20 cellular contexts compared by ENCODE assay signal in genomic region chrX:85309717-85310116, GRCh38.
DNase-seq lines count a peak whose midpoint lies in the region; ATAC-seq and TF ChIP-seq lines count a peak whose summit lies in the region.
"Had no signal": no experiment of that assay in that cellular context is flagged by ENCODE, and none has a peak within 500 bp of the region (broad histone marks: within the 10 kb centered on the region; RNA-seq: fewer than 3 reads in every experiment).

No MANE protein-coding gene starts in this region.

- POLR2A ChIA-PET in HEK293T (lab: Yijun Ruan, JAX), result no interaction called here

- H4K8ac ChIP-seq in mesendoderm (ENCODE audit: low read depth, low read length), result no peak overlapping the region

- no peak overlapping the region for H4K5ac ChIP-seq in mesendoderm (ENCODE audit: low read length)

- no peaks in the 10 kb centered on the region for H3K27me3 ChIP-seq in mesendoderm (ENCODE audit: insufficient read depth, low read length, poor library complexity)
- H3K27me3 ChIP-seq: adrenal gland, cardiac muscle cell had no signal

- H3K36me3 ChIP-seq in mesendoderm (ENCODE audit: control insufficient read depth, insufficient read depth, low read length), result no peaks in the 10 kb centered on the region
- H3K36me3 ChIP-seq: adrenal gland, cardiac muscle cell had no signal

- TF ChIP-seq CTCF in GM12873 (IDR thresholded peaks at IDR 0.05; ENCODE audit: insufficient read depth, low read depth, low read length, missing control alignments) (peak; percentile 25), coronary artery (IDR thresholded peaks at IDR 0.05) (no peak)

- H3K4me1 ChIP-seq in mesendoderm (ENCODE audit: control insufficient read depth, low read depth, low read length), result no peaks in the 10 kb centered on the region
- H3K4me1 ChIP-seq: adrenal gland had no signal

- CTCF ChIA-PET in HEK293T (lab: Yijun Ruan, JAX), result interaction anchor here (0.6 kb wide), 1 partner anchor 93 kb away, joined by 3 read pairs; no protein-coding TSS in a partner anchor

- peak; percentile 20 for DNase-seq in HEK293T (ENCODE audit: extremely low spot score)
- DNase-seq in RKO (ENCODE audit: low spot score), result peak; percentile 42
- DNase-seq in mesendoderm, result peak; percentile 28
- DNase-seq in coronary artery (ENCODE audit: low spot score), result no peak
- no peak for DNase-seq in activated CD4-positive, CD25-positive, alpha-beta regulatory T cell treated with anti-CD3 and anti-CD28 coated beads, Interleukin-2, amount 50 U/mL, for 72 hours
- DNase-seq in NOMO-1 treated with dmso at 0.1 percent for 144 hours (lab: John Stamatoyannopoulos, UW; ENCODE audit: unreplicated experiment), result no peak
- DNase-seq: activated CD4-positive, alpha-beta T cell treated with anti-CD3 and anti-CD28 coated beads for 36 hours; adrenal gland; effector CD8-positive, alpha-beta T cell; IMR-90; islet precursor cell; mesenchymal stem cell; NCI-H2029; SHP77 treated with DMSO at 0.1 percent for 48 hours; stimulated activated naive CD8-positive, alpha-beta T cell treated with anti-CD3 and anti-CD28 coated beads, Interleukin-15, Interleukin-2, amounts not matched to agents 100 U/mL and 50 U/mL, for 24 hours; T1000; trophoblast cell had no signal

- no peak overlapping the region for H3K23ac ChIP-seq in mesendoderm (ENCODE audit: low read length)

- no peaks in the 10 kb centered on the region for H3K79me1 ChIP-seq in mesendoderm (ENCODE audit: low read length)

- no peak overlapping the region for H3K4ac ChIP-seq in mesendoderm (ENCODE audit: low read depth, low read length)

- no peak overlapping the region for H3K27ac ChIP-seq in mesendoderm (ENCODE audit: low read depth, low read length)
- no peak overlapping the region for H3K27ac ChIP-seq in coronary artery
- H3K27ac ChIP-seq: adrenal gland, cardiac muscle cell had no signal

- H3K18ac ChIP-seq in mesendoderm (ENCODE audit: low read length), result no peak overlapping the region

- no peak for ATAC-seq in GM21367 (IDR thresholded peaks at IDR 0.05; ENCODE audit: unreplicated experiment)
- ATAC-seq: activated CD4-positive, alpha-beta T cell treated with anti-CD3 and anti-CD28 coated beads for 36 hours; stimulated activated naive CD8-positive, alpha-beta T cell treated with anti-CD3 and anti-CD28 coated beads, Interleukin-15, Interleukin-2, amounts not matched to agents 100 U/mL and 50 U/mL, for 24 hours had no signal

- H3K56ac ChIP-seq in mesendoderm (ENCODE audit: low read length), result no peak overlapping the region

- no CpG with 5 or more reads among the region's 2 CpGs for WGBS in mesendoderm (ENCODE audit: extremely low coverage, insufficient coverage, low lambda C conversion rate)

- no peak overlapping the region for H3K4me3 ChIP-seq in mesendoderm (ENCODE audit: low read length)
- H3K4me3 ChIP-seq in coronary artery, result no peak overlapping the region
- H3K4me3 ChIP-seq: adrenal gland, cardiac muscle cell had no signal

- no peak overlapping the region for H2AK5ac ChIP-seq in mesendoderm (ENCODE audit: low read length)

- no peak overlapping the region for H2BK15ac ChIP-seq in mesendoderm (replicated peaks; ENCODE audit: low read depth)

- no peaks in the 10 kb centered on the region for H3K79me2 ChIP-seq in mesendoderm (ENCODE audit: control insufficient read depth, insufficient read depth, low read length)

- no peak overlapping the region for H2BK5ac ChIP-seq in mesendoderm (ENCODE audit: low read length)

- H3K9ac ChIP-seq in mesendoderm (ENCODE audit: low read length), result no peak overlapping the region

- no peak overlapping the region for H3K4me2 ChIP-seq in mesendoderm (ENCODE audit: low read length)

- H2BK120ac ChIP-seq in mesendoderm (ENCODE audit: low read depth, low read length), result no peak overlapping the region

TF ChIP-seq in HEK293T, 16 proteins besides CTCF, POLR2A, EP300 and RAD21:
- TF ChIP-seq HDGF (IDR thresholded peaks at IDR 0.05; ENCODE audit: borderline replicate concordance), result no peak
- no peak for TF ChIP-seq NFRKB (IDR thresholded peaks at IDR 0.05)
- TF ChIP-seq SUZ12 (IDR thresholded peaks at IDR 0.05), result no peak
- TF ChIP-seq ZNF384 (IDR thresholded peaks at IDR 0.05), result no peak
- no peak for TF ChIP-seq LEF1 (IDR thresholded peaks at IDR 0.05; ENCODE audit: borderline replicate concordance)
- no peak for TF ChIP-seq FOXM1 (IDR thresholded peaks at IDR 0.05; ENCODE audit: borderline replicate concordance)
- no peak for TF ChIP-seq BHLHE40 (IDR thresholded peaks at IDR 0.05; ENCODE audit: borderline replicate concordance)
- no peak for TF ChIP-seq ARNT (IDR thresholded peaks at IDR 0.05)

Comparison
In these comparisons a context has a peak if more than half of its experiments do, and no peak if none do; other contexts are left out.
1. DNase-seq: peak in HEK293T (single experiment), RKO (single experiment) and mesendoderm (single experiment); none in coronary artery (single experiment), activated CD4-positive, CD25-positive, alpha-beta regulatory T cell treated with anti-CD3 and anti-CD28 coated beads, Interleukin-2, amount 50 U/mL, for 72 hours (single experiment) and NOMO-1 treated with dmso at 0.1 percent for 144 hours (single experiment).